Comparison of ENCODE assay signal across 8 cellular contexts in the genomic region with DNA sequence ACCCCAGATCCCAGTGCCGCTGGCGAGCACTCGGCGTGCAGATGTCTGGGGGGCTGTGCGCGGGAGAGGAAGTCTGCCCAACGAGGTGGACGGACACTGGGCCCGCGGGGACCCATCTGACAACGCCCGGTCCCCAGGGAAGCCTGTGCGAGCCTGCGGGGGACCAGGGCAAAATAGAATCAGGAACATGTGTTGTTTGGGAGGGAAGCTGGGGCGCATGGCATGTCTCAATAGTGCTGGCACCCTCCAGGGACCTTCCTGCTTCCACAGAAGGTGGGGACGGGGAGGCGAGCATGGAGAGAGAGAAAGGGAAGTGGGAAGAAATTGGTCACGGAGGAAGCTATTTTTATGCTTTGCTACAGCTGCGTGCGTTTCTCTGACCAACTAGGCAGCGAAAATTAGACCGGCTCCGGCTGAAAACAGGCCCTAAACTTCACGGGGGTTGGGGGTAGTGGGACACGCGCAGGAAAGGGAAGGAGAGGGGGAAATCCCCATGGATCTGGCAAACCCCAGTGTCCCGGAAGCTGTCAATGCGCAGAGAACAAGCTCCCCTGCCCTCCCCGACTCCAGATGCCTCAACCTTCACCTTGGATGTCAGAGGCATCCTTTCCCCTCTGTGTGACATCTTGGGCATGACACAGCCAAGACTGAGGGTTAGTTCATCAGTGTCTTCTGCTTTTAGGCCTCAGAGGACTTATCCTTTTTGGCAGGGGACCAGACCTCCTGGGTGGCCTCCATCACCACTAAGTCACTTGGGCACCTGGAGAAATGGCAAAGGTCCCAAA.
DNase-seq lines count a peak whose midpoint lies in the region; ATAC-seq and TF ChIP-seq lines count a peak whose summit lies in the region.

No MANE protein-coding gene starts in this region.

- H3K4me1 Mint-ChIP-seq in neural progenitor cell, result peaks cover 14% of the 10 kb centered on the region

- no peaks in the 10 kb centered on the region for H3K79me2 ChIP-seq in neural progenitor cell (ENCODE audit: low read depth)

- no peak for TF ChIP-seq CTCF in GM13976 (IDR thresholded peaks at IDR 0.05; ENCODE audit: borderline replicate concordance, control extremely low read depth, extremely low read depth, insufficient read depth, missing control alignments)
- no peak for TF ChIP-seq CTCF in neural progenitor cell (IDR thresholded peaks at IDR 0.05)

- peak overlapping the region; percentile 93 for H2AFZ ChIP-seq in neural progenitor cell (replicated peaks)

- no peaks in the 10 kb centered on the region for H3K9me3 ChIP-seq in effector memory CD4-positive, alpha-beta T cell (ENCODE audit: control insufficient read depth, low read length)
- no peaks in the 10 kb centered on the region for H3K9me3 ChIP-seq in neural progenitor cell (ENCODE audit: low read depth)

- H3K27me3 ChIP-seq in effector memory CD4-positive, alpha-beta T cell (replicated peaks; ENCODE audit: control insufficient read depth, insufficient read depth, low read length, poor library complexity, severe bottlenecking), result no peaks in the 10 kb centered on the region
- peaks cover 7% of the 10 kb centered on the region for H3K27me3 ChIP-seq in neural progenitor cell

- H3K27me3 Mint-ChIP-seq in neural progenitor cell (ENCODE audit: insufficient read depth, low read depth), result peaks cover 13% of the 10 kb centered on the region

- no peak overlapping the region for H3K27ac ChIP-seq in effector memory CD4-positive, alpha-beta T cell (ENCODE audit: insufficient read depth, low read length, poor library complexity, severe bottlenecking)
- no peak overlapping the region for H3K27ac ChIP-seq in neural progenitor cell

- H4K20me1 ChIP-seq in neural progenitor cell (ENCODE audit: low read depth), result no peaks in the 10 kb centered on the region

- peak overlapping the region; percentile 61 for H3K4me3 ChIP-seq in effector memory CD4-positive, alpha-beta T cell (ENCODE audit: insufficient read depth, low read depth, low read length, poor library complexity, severe bottlenecking)
- H3K4me3 ChIP-seq in neural progenitor cell, result peak overlapping the region; percentile 34

- H3K36me3 Mint-ChIP-seq in neural progenitor cell, result no peaks in the 10 kb centered on the region

- H3K36me3 ChIP-seq in effector memory CD4-positive, alpha-beta T cell (ENCODE audit: control insufficient read depth, insufficient read depth, low read length), result no peaks in the 10 kb centered on the region
- no peaks in the 10 kb centered on the region for H3K36me3 ChIP-seq in neural progenitor cell

- no peak overlapping the region for H3K9ac ChIP-seq in neural progenitor cell

- peak overlapping the region; percentile 60 for H3K4me2 ChIP-seq in neural progenitor cell

- peaks cover 7% of the 10 kb centered on the region for H3K9me3 Mint-ChIP-seq in neural progenitor cell

- H3K4me3 Mint-ChIP-seq in neural progenitor cell, result peak overlapping the region; percentile 64

- no peaks in the 10 kb centered on the region for H3F3A ChIP-seq in neural progenitor cell (ENCODE audit: low read depth)

- no peak for ATAC-seq in HG03457 (IDR thresholded peaks at IDR 0.05; ENCODE audit: unreplicated experiment)

- H3K27ac Mint-ChIP-seq in neural progenitor cell, result no peak overlapping the region

- peaks cover 7% of the 10 kb centered on the region for H3K4me1 ChIP-seq in effector memory CD4-positive, alpha-beta T cell (ENCODE audit: control insufficient read depth, insufficient read depth, low read length, poor library complexity, severe bottlenecking)
- H3K4me1 ChIP-seq in neural progenitor cell, result peaks cover 21% of the 10 kb centered on the region

- DNase-seq in GM13976 (ENCODE audit: low spot score) (peak; percentile 51), NOMO-1 treated with DMSO at 0.1 percent for 48 hours (lab: John Stamatoyannopoulos, UW; ENCODE audit: unreplicated experiment) (peak; percentile 54), neural progenitor cell (ENCODE audit: low spot score) (no peak), COLO829 (ENCODE audit: low spot score) (no peak), SK-N-DZ (ENCODE audit: low spot score) (no peak), HT-29 (ENCODE audit: low spot score) (no peak)
- DNase-seq in effector memory CD4-positive, alpha-beta T cell, result no peak

- in situ Hi-C loops in GM13976 (cut with MboI; ENCODE audit: low sequenced_read_pairs, unreplicated experiment), result no loop called here

Comparison
In these comparisons a context has a peak if more than half of its experiments do, and no peak if none do; other contexts are left out.
1. DNase-seq: peak in GM13976 (single experiment) and NOMO-1 treated with DMSO at 0.1 percent for 48 hours (single experiment); none in effector memory CD4-positive, alpha-beta T cell (0 of 3), neural progenitor cell (single experiment), COLO829 (single experiment), SK-N-DZ (single experiment) and HT-29 (single experiment).